ENCODE assay signal across 15 cellular contexts in genomic region chr4:48388504-48389154, GRCh38. TPM values are rescaled to one million over a fixed set of nuclear protein-coding genes. Genes with fewer than 3 reads are reported as not detected.
DNase-seq lines count a peak whose midpoint lies in the region; ATAC-seq lines count a peak whose summit lies in the region.
"Had no signal": no experiment of that assay in that cellular context is flagged by ENCODE, and none has a peak within 500 bp of the region (broad histone marks: within the 10 kb centered on the region; RNA-seq: fewer than 3 reads in every experiment).

No MANE protein-coding gene starts in this region.

- intact Hi-C loops in left colon (cut with DNase I, micrococcal nuclease): no loop called here

- peak overlapping the region; percentile 32 for H3K27ac ChIP-seq in epithelial cell of prostate
- H3K27ac ChIP-seq: tibial artery, WERI-Rb-1 had no signal

- peak; percentile 83 for ATAC-seq in left colon

- DNase-seq in AG20443 (ENCODE audit: low spot score) (peak; percentile 62), LHCN-M2 (ENCODE audit: low read depth) (peak; percentile 47), epithelial cell of prostate (ENCODE audit: low read depth, low spot score) (no peak), left colon (no peak), OCI-M2 (lab: John Stamatoyannopoulos, UW; ENCODE audit: unreplicated experiment) (no peak), NCI-H1694 (lab: John Stamatoyannopoulos, UW) (no peak)
- DNase-seq in stimulated activated naive CD4-positive, alpha-beta T cell (lab: John Stamatoyannopoulos, UW): no peak
- DNase-seq in activated CD4-positive, alpha-beta T cell treated with anti-CD3 and anti-CD28 coated beads, Interleukin-2, amount 50 U/mL, for 1 hour: no peak
- DNase-seq: activated naive CD4-positive, alpha-beta T cell; DMS79; immature natural killer cell; NCI-H2171 treated with DMSO at 0.1 percent for 48 hours; posterior cingulate gyrus; tibial artery; WERI-Rb-1 had no signal

RNA-seq across cellular contexts. Expression of gene SLAIN2, which starts 47.3 kb away (rescaled TPM):
- total RNA-seq in LHCN-M2 (2014; rRNA removed) (25.8 and 80.9 TPM in 2 replicates), left colon (10 to 100 TPM; 90.1 to 94.4 TPM)
- 30.7 TPM for polyA plus RNA-seq in LHCN-M2 (2012)

Comparison
In these comparisons a context has a peak if more than half of its experiments do, and no peak if none do; other contexts are left out.
1. DNase-seq: peak in AG20443 (single experiment) and LHCN-M2 (single experiment); none in epithelial cell of prostate (single experiment), left colon (0 of 2), OCI-M2 (single experiment), NCI-H1694 (single experiment), stimulated activated naive CD4-positive, alpha-beta T cell (0 of 6) and activated CD4-positive, alpha-beta T cell treated with anti-CD3 and anti-CD28 coated beads, Interleukin-2, amount 50 U/mL, for 1 hour (single experiment).